Comparison of ENCODE assay signal across 8 cellular contexts in genomic region chr1:155911156-155912055, GRCh38. TPM values are rescaled to one million over a fixed set of nuclear protein-coding genes. Genes with fewer than 3 reads are reported as not detected.
DNase-seq lines count a peak whose midpoint lies in the region; ATAC-seq and TF ChIP-seq lines count a peak whose summit lies in the region.

RIT1 (minus strand) TSS chr1:155911349; CDS start chr1:155910761, 588 bp downstream.

- peaks cover 16% of the 10 kb centered on the region for H3K36me3 ChIP-seq in colonic mucosa

- ATAC-seq in HG03175 (IDR thresholded peaks at IDR 0.05; ENCODE audit: unreplicated experiment), result peak; percentile 86

- H3K27me3 ChIP-seq in colonic mucosa, result no peaks in the 10 kb centered on the region

- H3K4me3 ChIP-seq in AG10803 (ENCODE audit: low read length) (peak within 1 kb of the TSS; percentile 85), colonic mucosa (peak within 1 kb of the TSS; percentile 66)

- peak; percentile 73 for TF ChIP-seq POLR2A in GM18951 (IDR thresholded peaks at IDR 0.05; ENCODE audit: extremely low read depth, insufficient read depth, insufficient read length)

- in situ Hi-C loops in GM18951 (cut with MboI; ENCODE audit: low sequenced_read_pairs, unreplicated experiment), result no loop called here

- H3K4me1 ChIP-seq in colonic mucosa, result no peaks in the 10 kb centered on the region

- intact Hi-C loops in colonic mucosa (cut with DNase I), result no loop called here

- TF ChIP-seq CTCF in AG10803 (conservative IDR thresholded peaks at IDR 0.05; ENCODE audit: low read length), result no peak; the same call in 1 of the 2 replicates
- TF ChIP-seq CTCF in colonic mucosa (IDR thresholded peaks at IDR 0.05), result no peak

- H3K27ac ChIP-seq in colonic mucosa, result peak within 1 kb of the TSS; percentile 91

- no peaks in the 10 kb centered on the region for H3K9me3 ChIP-seq in colonic mucosa

- H3K9ac ChIP-seq in colonic mucosa (ENCODE audit: low read depth in 2 of 2, low read length in 2 of 2), result peak within 1 kb of the TSS; percentile 52 to 86

- DNase-seq in AG10803 (ENCODE audit: low read depth) (peak; percentile 74), NCI-H510A (lab: John Stamatoyannopoulos, UW) (peak; percentile 57), colonic mucosa (peak; percentile 91), kidney tubule cell (ENCODE audit: low spot score) (peak; percentile 91)
- peak; percentile 88 for DNase-seq in activated CD4-positive, alpha-beta T cell treated with anti-CD3 and anti-CD28 coated beads for 48 hours
- DNase-seq in stimulated activated CD4-positive, alpha-beta T cell treated with anti-CD3 and anti-CD28 coated beads, Interleukin-1b, Interleukin-23, amount 100 ng/mL, for 24 hours (ENCODE audit: low read depth in 4 of 4, low spot score in 1 of 4), result peak; percentile 70 to 81 (median 72)

RNA-seq across cellular contexts. Expression of gene RIT1, which starts in this region (rescaled TPM):
- 10 to 100 TPM; 14.6 to 51.7 TPM for total RNA-seq in colonic mucosa

Comparison
In these comparisons a context has a peak if more than half of its experiments do, and no peak if none do; other contexts are left out.
1. Peak in every context shown above with its lines: DNase-seq, ATAC-seq, H3K4me3 ChIP-seq and H3K27ac ChIP-seq.